Comparison of ENCODE assay signal across 11 cellular contexts in the genomic region with DNA sequence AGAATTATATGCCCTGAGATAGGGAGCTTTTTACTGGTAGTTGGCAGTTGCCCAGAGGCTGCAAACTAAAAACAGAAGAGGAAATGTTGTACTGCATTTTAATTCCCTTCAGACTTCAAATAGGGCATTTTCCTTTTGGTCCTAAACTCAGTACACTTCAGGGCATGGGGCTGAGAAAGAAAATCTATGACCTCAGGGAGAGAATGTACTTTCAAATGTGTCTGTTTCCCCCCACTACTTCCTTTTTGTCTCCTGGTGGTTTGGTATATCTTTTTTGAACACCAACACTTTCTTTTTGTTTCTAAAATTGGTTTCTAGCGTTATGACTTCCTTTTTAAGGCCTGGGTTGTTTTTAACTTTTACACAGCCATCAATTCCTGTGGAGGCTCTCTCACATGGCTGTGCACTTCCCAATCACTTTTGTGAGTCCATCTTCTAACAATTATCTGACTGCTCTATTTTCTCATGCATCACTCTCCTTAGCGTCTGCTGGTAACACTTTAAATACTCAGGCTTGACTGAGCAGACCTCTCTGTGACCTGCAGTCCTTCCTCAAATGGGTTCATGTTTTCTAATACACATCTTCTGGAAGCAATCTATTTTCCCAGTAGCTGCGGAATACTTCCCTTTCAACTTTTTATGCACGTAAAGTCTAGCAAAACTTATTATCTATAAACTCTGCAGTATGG.
DNase-seq lines count a peak whose midpoint lies in the region; ATAC-seq lines count a peak whose summit lies in the region.
"Had no signal": no experiment of that assay in that cellular context is flagged by ENCODE, and none has a peak within 500 bp of the region (broad histone marks: within the 10 kb centered on the region; RNA-seq: fewer than 3 reads in every experiment).

No MANE protein-coding gene starts in this region.

- H3K4me3 ChIP-seq in SK-N-MC, result peak overlapping the region; percentile 64
- H3K4me3 ChIP-seq: A549 had no signal

- no peaks in the 10 kb centered on the region for H3K36me3 Mint-ChIP-seq in activated naive CD8-positive, alpha-beta T cell treated with anti-CD3 and anti-CD28 coated beads, Interleukin-2, amount 10 ng/mL, durations not matched to agents 7 days and 5 days
- no peaks in the 10 kb centered on the region for H3K36me3 Mint-ChIP-seq in activated naive CD8-positive, alpha-beta T cell treated with anti-CD3 and anti-CD28 coated beads for 36 hours

- H3K36me3 ChIP-seq in SK-N-MC (ENCODE audit: insufficient read depth, low read length), result no peaks in the 10 kb centered on the region

- no peak for DNase-seq in activated naive CD8-positive, alpha-beta T cell treated with anti-CD3 and anti-CD28 coated beads, Interleukin-2, amount 10 ng/mL, durations not matched to agents 7 days and 5 days
- DNase-seq in activated naive CD8-positive, alpha-beta T cell treated with anti-CD3 and anti-CD28 coated beads for 36 hours, result no peak
- DNase-seq in SK-N-MC (ENCODE audit: low read depth, low spot score) (peak; percentile 64), epidermal melanocyte (ENCODE audit: insufficient read length, low spot score) (no peak), iPS-NIHi7 (ENCODE audit: extremely low spot score) (no peak), DMS114 treated with DMSO at 0.1 percent for 48 hours (lab: John Stamatoyannopoulos, UW; ENCODE audit: unreplicated experiment) (no peak)
- DNase-seq in activated CD8-positive, alpha-beta memory T cell treated with anti-CD3 and anti-CD28 coated beads for 24 hours, result no peak
- DNase-seq: NCI-H510A treated with DMSO at 0.1 percent for 48 hours had no signal

- peak overlapping the region; percentile 88 for H3K27ac ChIP-seq in SK-N-MC
- H3K27ac ChIP-seq: A549, epithelial cell of prostate had no signal

- peak overlapping the region; percentile 39 for H3K4me3 Mint-ChIP-seq in activated naive CD8-positive, alpha-beta T cell treated with anti-CD3 and anti-CD28 coated beads, Interleukin-2, amount 10 ng/mL, durations not matched to agents 7 days and 5 days
- H3K4me3 Mint-ChIP-seq in activated naive CD8-positive, alpha-beta T cell treated with anti-CD3 and anti-CD28 coated beads for 36 hours, result no peak overlapping the region

- ATAC-seq in activated naive CD8-positive, alpha-beta T cell treated with anti-CD3 and anti-CD28 coated beads, Interleukin-2, amount 10 ng/mL, durations not matched to agents 7 days and 5 days (ENCODE audit: low read depth), result no peak
- peak; percentile 67 for ATAC-seq in HG03097 (IDR thresholded peaks at IDR 0.05; ENCODE audit: low FRiP score, unreplicated experiment)
- ATAC-seq: A549 had no signal

- peak overlapping the region; percentile 62 for H3K27ac Mint-ChIP-seq in activated naive CD8-positive, alpha-beta T cell treated with anti-CD3 and anti-CD28 coated beads, Interleukin-2, amount 10 ng/mL, durations not matched to agents 7 days and 5 days
- H3K27ac Mint-ChIP-seq in activated naive CD8-positive, alpha-beta T cell treated with anti-CD3 and anti-CD28 coated beads for 36 hours, result no peak overlapping the region

- H3K9ac ChIP-seq in SK-N-MC (ENCODE audit: insufficient read length), result no peak overlapping the region

- POLR2A ChIA-PET in activated naive CD8-positive, alpha-beta T cell treated with anti-CD3 and anti-CD28 coated beads, Interleukin-2, amount 10 ng/mL, durations not matched to agents 7 days and 5 days (lab: Charles Lee), result no interaction called here

- H3K4me1 Mint-ChIP-seq in activated naive CD8-positive, alpha-beta T cell treated with anti-CD3 and anti-CD28 coated beads, Interleukin-2, amount 10 ng/mL, durations not matched to agents 7 days and 5 days, result peaks cover 4% of the 10 kb centered on the region
- peaks cover 2% of the 10 kb centered on the region for H3K4me1 Mint-ChIP-seq in activated naive CD8-positive, alpha-beta T cell treated with anti-CD3 and anti-CD28 coated beads for 36 hours

- H3K27me3 Mint-ChIP-seq in activated naive CD8-positive, alpha-beta T cell treated with anti-CD3 and anti-CD28 coated beads, Interleukin-2, amount 10 ng/mL, durations not matched to agents 7 days and 5 days, result no peaks in the 10 kb centered on the region
- no peaks in the 10 kb centered on the region for H3K27me3 Mint-ChIP-seq in activated naive CD8-positive, alpha-beta T cell treated with anti-CD3 and anti-CD28 coated beads for 36 hours

- no peaks in the 10 kb centered on the region for H3K9me3 Mint-ChIP-seq in activated naive CD8-positive, alpha-beta T cell treated with anti-CD3 and anti-CD28 coated beads, Interleukin-2, amount 10 ng/mL, durations not matched to agents 7 days and 5 days
- peaks cover 4% of the 10 kb centered on the region for H3K9me3 Mint-ChIP-seq in activated naive CD8-positive, alpha-beta T cell treated with anti-CD3 and anti-CD28 coated beads for 36 hours

- H3K9me3 ChIP-seq in SK-N-MC (ENCODE audit: low read depth, low read length), result no peaks in the 10 kb centered on the region
- H3K9me3 ChIP-seq: A549 had no signal
